In the genomic region with DNA sequence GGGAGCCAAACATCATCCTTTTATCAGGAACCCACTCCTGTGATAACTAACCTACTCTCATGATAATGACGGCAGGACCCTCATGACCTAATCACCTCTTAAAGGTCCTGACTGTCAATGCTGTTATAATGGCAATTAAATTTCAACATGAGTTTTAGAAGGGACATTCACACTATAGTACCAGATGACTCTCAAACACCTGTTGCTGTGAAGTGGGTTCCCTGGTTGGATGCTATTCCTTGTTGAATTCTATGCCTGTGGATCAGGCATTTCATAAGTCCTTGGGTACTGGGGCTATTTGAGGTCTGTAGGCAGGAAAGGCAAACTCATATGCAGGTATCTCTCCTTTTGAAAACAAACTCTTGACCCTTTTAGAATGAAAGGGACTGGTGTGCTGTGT, we compare ENCODE assay signal across 8 cellular contexts.
"Had no signal": no experiment of that assay in that cellular context is flagged by ENCODE, and none has a peak within 500 bp of the region (broad histone marks: within the 10 kb centered on the region; RNA-seq: fewer than 3 reads in every experiment).

No MANE protein-coding gene starts in this region.

- H3K9me3 ChIP-seq: HAP-1 had no signal

- H3K9me3 Mint-ChIP-seq: GM23338, H9, HFFc6 had no signal

- H3K27ac ChIP-seq: GM23248 had no signal

- DNase-seq: GM23248, GOT3, H7, H9, HCEC 1CT, HFFc6 had no signal

- H3K4me3 Mint-ChIP-seq: GM23338, H9, HFFc6 had no signal

- H3K4me1 ChIP-seq: HAP-1 had no signal

- H3K4me2 ChIP-seq: GM23338 had no signal

- H3K9ac ChIP-seq: GM23248 had no signal

- H3K4me1 Mint-ChIP-seq: H9 had no signal

- H3K36me3 ChIP-seq: HAP-1 had no signal

- H3K4me3 ChIP-seq: GM23248, GM23338, HAP-1 had no signal

- H2AFZ ChIP-seq: GM23248, GM23338 had no signal

- H3K27ac Mint-ChIP-seq: GM23338, H9, HFFc6 had no signal
